30 cellular contexts compared by ENCODE assay signal in genomic region chr5:20562545-20562944, GRCh38.
"Had no signal": no experiment of that assay in that cellular context is flagged by ENCODE, and none has a peak within 500 bp of the region (broad histone marks: within the 10 kb centered on the region; RNA-seq: fewer than 3 reads in every experiment).

No MANE protein-coding gene starts in this region.

- DNase-seq: activated CD4-positive, alpha-beta memory T cell treated with anti-CD3 and anti-CD28 coated beads for 36 hours; activated CD4-positive, alpha-beta T cell treated with anti-CD3 and anti-CD28 coated beads for 36 hours; activated CD4-positive, alpha-beta T cell treated with anti-CD3 and anti-CD28 coated beads, Interleukin-2, amount 10 ng/mL, durations not matched to agents 24 days and 14 days; activated CD4-positive, CD25-positive, alpha-beta regulatory T cell; activated CD4-positive, CD25-positive, alpha-beta regulatory T cell treated with anti-CD3 and anti-CD28 coated beads, Interleukin-2, amount 50 U/mL, for 72 hours; activated CD8-positive, alpha-beta memory T cell treated with anti-CD3 and anti-CD28 coated beads, Interleukin-2, amount 10 ng/mL, durations not matched to agents 7 days and 5 days; activated CD8-positive, alpha-beta memory T cell treated with anti-CD3 and anti-CD28 coated beads, Interleukin-2, amount 50 U/mL, for 4 hours; activated CD8-positive, alpha-beta T cell treated with anti-CD3 and anti-CD28 coated beads, Interleukin-2, amount 10 ng/mL, durations not matched to agents 7 days and 5 days; activated gamma-delta T cell; activated naive CD4-positive, alpha-beta T cell; activated naive CD4-positive, alpha-beta T cell treated with anti-CD3 and anti-CD28 coated beads, Interleukin-2, amount 10 ng/mL, durations not matched to agents 7 days and 5 days; activated naive CD8-positive, alpha-beta T cell treated with anti-CD3 and anti-CD28 coated beads, Interleukin-2, amount 10 ng/mL, durations not matched to agents 7 days and 5 days; activated T-cell treated with anti-CD3 and anti-CD28 coated beads, Interleukin-2, amount 50 U/mL, for 24 hours; activated T-cell treated with anti-CD3 and anti-CD28 coated beads, Interleukin-2, amount 50 U/mL, for 72 hours; central memory CD4-positive, alpha-beta T cell; cortex of kidney; dermis blood vessel endothelial cell; effector CD4-positive, alpha-beta T cell; effector memory CD8-positive, alpha-beta T cell; foreskin fibroblast; head of caudate nucleus; hippocampal formation; T-helper 2 cell had no signal

- H3K27ac Mint-ChIP-seq: activated CD4-positive, alpha-beta memory T cell treated with anti-CD3 and anti-CD28 coated beads for 36 hours; activated CD4-positive, alpha-beta T cell treated with anti-CD3 and anti-CD28 coated beads for 36 hours; activated CD4-positive, alpha-beta T cell treated with anti-CD3 and anti-CD28 coated beads, Interleukin-2, amount 10 ng/mL, durations not matched to agents 24 days and 14 days; activated CD8-positive, alpha-beta memory T cell treated with anti-CD3 and anti-CD28 coated beads, Interleukin-2, amount 10 ng/mL, durations not matched to agents 7 days and 5 days; activated CD8-positive, alpha-beta T cell treated with anti-CD3 and anti-CD28 coated beads, Interleukin-2, amount 10 ng/mL, durations not matched to agents 7 days and 5 days; activated naive CD4-positive, alpha-beta T cell treated with anti-CD3 and anti-CD28 coated beads, Interleukin-2, amount 10 ng/mL, durations not matched to agents 7 days and 5 days; activated naive CD4-positive, alpha-beta T cell treated with anti-CD3 and anti-CD28 coated beads, Interleukin-2, amount 50 U/mL, for 72 hours; activated naive CD8-positive, alpha-beta T cell treated with anti-CD3 and anti-CD28 coated beads, Interleukin-2, amount 10 ng/mL, durations not matched to agents 7 days and 5 days; activated T-cell treated with anti-CD3 and anti-CD28 coated beads, Interleukin-2, amount 50 U/mL, for 24 hours; activated T-cell treated with anti-CD3 and anti-CD28 coated beads, Interleukin-2, amount 50 U/mL, for 72 hours; brain; effector memory CD8-positive, alpha-beta T cell had no signal

- H3K9me3 ChIP-seq: ascending aorta, breast epithelium had no signal

- H3K4me3 ChIP-seq: ascending aorta, breast epithelium, cardiac muscle cell had no signal

- H3K4me1 Mint-ChIP-seq: activated CD4-positive, alpha-beta T cell treated with anti-CD3 and anti-CD28 coated beads for 36 hours; activated CD4-positive, alpha-beta T cell treated with anti-CD3 and anti-CD28 coated beads, Interleukin-2, amount 10 ng/mL, durations not matched to agents 24 days and 14 days; activated CD8-positive, alpha-beta memory T cell treated with anti-CD3 and anti-CD28 coated beads, Interleukin-2, amount 10 ng/mL, durations not matched to agents 7 days and 5 days; activated naive CD4-positive, alpha-beta T cell treated with anti-CD3 and anti-CD28 coated beads, Interleukin-2, amount 10 ng/mL, durations not matched to agents 7 days and 5 days; activated naive CD8-positive, alpha-beta T cell treated with anti-CD3 and anti-CD28 coated beads, Interleukin-2, amount 10 ng/mL, durations not matched to agents 7 days and 5 days; brain had no signal

- FAIRE-seq: endothelial cell of umbilical vein, frontal cortex had no signal

- H3K4me1 ChIP-seq: ascending aorta, breast epithelium had no signal

- H3K36me3 Mint-ChIP-seq: activated CD4-positive, alpha-beta memory T cell treated with anti-CD3 and anti-CD28 coated beads for 36 hours; activated CD8-positive, alpha-beta memory T cell treated with anti-CD3 and anti-CD28 coated beads, Interleukin-2, amount 10 ng/mL, durations not matched to agents 7 days and 5 days; activated naive CD4-positive, alpha-beta T cell treated with anti-CD3 and anti-CD28 coated beads, Interleukin-2, amount 10 ng/mL, durations not matched to agents 7 days and 5 days; activated naive CD4-positive, alpha-beta T cell treated with anti-CD3 and anti-CD28 coated beads, Interleukin-2, amount 50 U/mL, for 72 hours; activated naive CD8-positive, alpha-beta T cell treated with anti-CD3 and anti-CD28 coated beads, Interleukin-2, amount 10 ng/mL, durations not matched to agents 7 days and 5 days; brain had no signal

- H3K4me3 Mint-ChIP-seq: activated CD4-positive, alpha-beta memory T cell treated with anti-CD3 and anti-CD28 coated beads for 36 hours; activated CD4-positive, alpha-beta T cell treated with anti-CD3 and anti-CD28 coated beads for 36 hours; activated CD4-positive, alpha-beta T cell treated with anti-CD3 and anti-CD28 coated beads, Interleukin-2, amount 10 ng/mL, durations not matched to agents 24 days and 14 days; activated CD8-positive, alpha-beta memory T cell treated with anti-CD3 and anti-CD28 coated beads, Interleukin-2, amount 10 ng/mL, durations not matched to agents 7 days and 5 days; activated CD8-positive, alpha-beta T cell treated with anti-CD3 and anti-CD28 coated beads, Interleukin-2, amount 10 ng/mL, durations not matched to agents 7 days and 5 days; activated naive CD4-positive, alpha-beta T cell treated with anti-CD3 and anti-CD28 coated beads, Interleukin-2, amount 10 ng/mL, durations not matched to agents 7 days and 5 days; activated naive CD8-positive, alpha-beta T cell treated with anti-CD3 and anti-CD28 coated beads, Interleukin-2, amount 10 ng/mL, durations not matched to agents 7 days and 5 days; activated T-cell treated with anti-CD3 and anti-CD28 coated beads, Interleukin-2, amount 50 U/mL, for 24 hours; activated T-cell treated with anti-CD3 and anti-CD28 coated beads, Interleukin-2, amount 50 U/mL, for 72 hours; brain; effector memory CD8-positive, alpha-beta T cell had no signal

- H3K27me3 Mint-ChIP-seq: activated CD4-positive, alpha-beta memory T cell treated with anti-CD3 and anti-CD28 coated beads for 36 hours; activated CD4-positive, alpha-beta T cell treated with anti-CD3 and anti-CD28 coated beads for 36 hours; activated CD4-positive, alpha-beta T cell treated with anti-CD3 and anti-CD28 coated beads, Interleukin-2, amount 10 ng/mL, durations not matched to agents 24 days and 14 days; activated CD8-positive, alpha-beta memory T cell treated with anti-CD3 and anti-CD28 coated beads, Interleukin-2, amount 10 ng/mL, durations not matched to agents 7 days and 5 days; activated naive CD4-positive, alpha-beta T cell treated with anti-CD3 and anti-CD28 coated beads, Interleukin-2, amount 10 ng/mL, durations not matched to agents 7 days and 5 days; activated naive CD8-positive, alpha-beta T cell treated with anti-CD3 and anti-CD28 coated beads, Interleukin-2, amount 10 ng/mL, durations not matched to agents 7 days and 5 days; activated T-cell treated with anti-CD3 and anti-CD28 coated beads, Interleukin-2, amount 50 U/mL, for 24 hours; effector memory CD8-positive, alpha-beta T cell had no signal

- H3K9me3 Mint-ChIP-seq: activated CD4-positive, alpha-beta T cell treated with anti-CD3 and anti-CD28 coated beads, Interleukin-2, amount 10 ng/mL, durations not matched to agents 24 days and 14 days; brain had no signal

- H3K27me3 ChIP-seq: ascending aorta, breast epithelium, cardiac muscle cell had no signal

- H3K27ac ChIP-seq: ascending aorta, breast epithelium, cardiac muscle cell had no signal

- H3K36me3 ChIP-seq: ascending aorta, breast epithelium, cardiac muscle cell had no signal
